Comparison of ENCODE assay signal across 23 cellular contexts in genomic region chr6:114140416-114140815, GRCh38.
DNase-seq lines count a peak whose midpoint lies in the region; ATAC-seq, FAIRE-seq and TF ChIP-seq lines count a peak whose summit lies in the region.
"Had no signal": no experiment of that assay in that cellular context is flagged by ENCODE, and none has a peak within 500 bp of the region (broad histone marks: within the 10 kb centered on the region; RNA-seq: fewer than 3 reads in every experiment).

No MANE protein-coding gene starts in this region.

- no peak overlapping the region for H3K23ac ChIP-seq in IMR-90 (ENCODE audit: low read depth, low read length)

- H2BK5ac ChIP-seq in IMR-90 (ENCODE audit: low read depth, low read length, poor library complexity, severe bottlenecking): no peak overlapping the region

- no peaks in the 10 kb centered on the region for H3K79me1 ChIP-seq in IMR-90 (ENCODE audit: low read depth in 1 of 2, low read length in 2 of 2)

- no peak overlapping the region for H2BK120ac ChIP-seq in IMR-90 (ENCODE audit: low read depth, low read length)

- no peak for TF ChIP-seq POLR2A in IMR-90 (IDR thresholded peaks at IDR 0.05; ENCODE audit: low read depth, low read length)

- in situ Hi-C loops in IMR-90 (cut with MboI; ENCODE audit: low sequenced_read_pairs): no loop called here

- peak; percentile 23 for DNase-seq in AG08395 (ENCODE audit: low spot score)
- peak; percentile 13 for DNase-seq in IMR-90
- DNase-seq in bronchial epithelial cell (ENCODE audit: low read depth): peak; percentile 2
- peak; percentile 40 for DNase-seq in myocyte (ENCODE audit: low read depth)
- no peak for DNase-seq in amygdala (lab: John Stamatoyannopoulos, UW)
- DNase-seq in DMS114 treated with DMSO at 0.1 percent for 48 hours (lab: John Stamatoyannopoulos, UW; ENCODE audit: unreplicated experiment): no peak
- DNase-seq in NOMO-1 treated with dmso at 0.1 percent for 144 hours (lab: John Stamatoyannopoulos, UW; ENCODE audit: unreplicated experiment): no peak
- DNase-seq: 8988T; CD8-positive, alpha-beta memory T cell; GF-D8; NCI-H1105; NCI-H1694 treated with DMSO at 0.1 percent for 48 hours; NCI-H226; NCI-H524 treated with DMSO at 0.1 percent for 48 hours; Peyer's patch had no signal

- no peak for FAIRE-seq in bronchial epithelial cell (lab: Jason Lieb, UNC)
- FAIRE-seq: D721Med, GM12891, GM18507, H1, HepG2 had no signal

- no peak overlapping the region for H3K14ac ChIP-seq in IMR-90 (replicated peaks; ENCODE audit: low read depth, low read length)

- WGBS in IMR-90 (ENCODE audit: extremely low coverage in 2 of 2, insufficient read length in 1 of 2), 2 experiments: 18% methylated on average over 4 of the region's 5 CpGs; no CpG with 5 or more reads in 1 of the 2 experiments

- no peak overlapping the region for H3K4ac ChIP-seq in IMR-90 (ENCODE audit: low read depth, low read length)

- no peak overlapping the region for H2BK20ac ChIP-seq in IMR-90 (ENCODE audit: low read depth, low read length)

- H3K56ac ChIP-seq in IMR-90 (ENCODE audit: extremely low read depth, insufficient read depth, low read length): no peak overlapping the region

- no peak overlapping the region for H4K5ac ChIP-seq in IMR-90 (ENCODE audit: low read depth, low read length)

- H2AFZ ChIP-seq in IMR-90 (replicated peaks; ENCODE audit: low read length, poor library complexity): peak overlapping the region; percentile 9

- H3K9me3 ChIP-seq in IMR-90 (ENCODE audit: control insufficient read depth, insufficient read depth, low read length): no peaks in the 10 kb centered on the region
- H3K9me3 ChIP-seq: BLaER1 treated with 17β-estradiol and CSF1 and Interleukin-3, amounts not matched to agents 10 nM and 100 nM; Peyer's patch had no signal

- dilution Hi-C loops in IMR-90 (cut with HindIII; ENCODE audit: low sequenced_read_pairs, unreplicated experiment): no loop called here

- no peak overlapping the region for H4K91ac ChIP-seq in IMR-90 (ENCODE audit: insufficient read depth, low read depth, low read length)

- no peaks in the 10 kb centered on the region for H3K9me1 ChIP-seq in IMR-90 (ENCODE audit: insufficient read depth, low read length)

- H3K27me3 ChIP-seq in IMR-90 (ENCODE audit: control insufficient read depth, insufficient read depth, low read length) (peaks cover 10% of the 10 kb centered on the region), bronchial epithelial cell (ENCODE audit: control insufficient read depth, insufficient read depth, low read length) (no peaks in the 10 kb centered on the region)
- H3K27me3 ChIP-seq: BLaER1 treated with 17β-estradiol and CSF1 and Interleukin-3, amounts not matched to agents 10 nM and 100 nM; Peyer's patch had no signal

- intact Hi-C loops in IMR-90 (cut with micrococcal nuclease): no loop called here

- H3K4me2 ChIP-seq in IMR-90 (ENCODE audit: low read depth, low read length): peak overlapping the region; percentile 11; the same call in 1 of the 2 replicates
- H3K4me2 ChIP-seq: BLaER1 treated with 17β-estradiol and CSF1 and Interleukin-3, amounts not matched to agents 10 nM and 100 nM had no signal

- CTCF ChIA-PET in IMR-90 (lab: Yijun Ruan, JAX): interaction anchor here (1.3 kb wide), 1 partner anchor 10 kb away, joined by 3 read pairs; no protein-coding TSS in a partner anchor

- no peak overlapping the region for H4K8ac ChIP-seq in IMR-90 (ENCODE audit: low read depth in 2 of 2, low read length in 2 of 2)

- H2AK5ac ChIP-seq in IMR-90 (ENCODE audit: low read depth, low read length): no peak overlapping the region

- H4K20me1 ChIP-seq in IMR-90 (ENCODE audit: insufficient read depth, low read length): no peaks in the 10 kb centered on the region
- H4K20me1 ChIP-seq: BLaER1 treated with 17β-estradiol and CSF1 and Interleukin-3, amounts not matched to agents 10 nM and 100 nM had no signal

- no peak for TF ChIP-seq RAD21 in IMR-90 (IDR thresholded peaks at IDR 0.05; ENCODE audit: low read length)

- no peak overlapping the region for H2AK9ac ChIP-seq in IMR-90 (replicated peaks; ENCODE audit: low read depth, low read length, poor library complexity)

- TF ChIP-seq CTCF in IMR-90 (conservative IDR thresholded peaks at IDR 0.05; ENCODE audit: low read depth, low read length) (no peak), bronchial epithelial cell (IDR thresholded peaks at IDR 0.05; ENCODE audit: insufficient read depth, low read length, severe bottlenecking) (no peak)

- H3K9ac ChIP-seq in IMR-90 (ENCODE audit: low read depth, low read length): no peak overlapping the region
- H3K9ac ChIP-seq: BLaER1 treated with 17β-estradiol and CSF1 and Interleukin-3, amounts not matched to agents 10 nM and 100 nM had no signal

- H2BK15ac ChIP-seq in IMR-90 (ENCODE audit: low read depth, low read length): no peak overlapping the region

- no TSS peak for BruUV-seq in IMR-90 (replicated peaks; lab: Mats Ljungman, UMichigan)

- H3K27ac ChIP-seq in IMR-90 (ENCODE audit: insufficient read depth, low read length): no peak overlapping the region
- H3K27ac ChIP-seq: BLaER1 treated with 17β-estradiol and CSF1 and Interleukin-3, amounts not matched to agents 10 nM and 100 nM; Peyer's patch had no signal

- POLR2A ChIA-PET in IMR-90 (lab: Charles Lee; ENCODE audit: unreplicated experiment): no interaction called here

- H3K18ac ChIP-seq in IMR-90 (ENCODE audit: low read depth, low read length): no peak overlapping the region

- no peaks in the 10 kb centered on the region for H3K4me1 ChIP-seq in IMR-90 (ENCODE audit: control insufficient read depth, insufficient read depth, low read length)
- H3K4me1 ChIP-seq: BLaER1 treated with 17β-estradiol and CSF1 and Interleukin-3, amounts not matched to agents 10 nM and 100 nM; Peyer's patch had no signal

- peak; percentile 65 for ATAC-seq in IMR-90 (ENCODE audit: low read depth)
- ATAC-seq in GM18520 (IDR thresholded peaks at IDR 0.05; ENCODE audit: unreplicated experiment): no peak
- ATAC-seq: HepG2, Right ventricle myocardium inferior had no signal

- H3K4me3 ChIP-seq in IMR-90 (ENCODE audit: insufficient read depth, low read depth, low read length): no peak overlapping the region
- no peak overlapping the region for H3K4me3 ChIP-seq in bronchial epithelial cell (ENCODE audit: low read depth, low read length)
- H3K4me3 ChIP-seq: BLaER1 treated with 17β-estradiol and CSF1 and Interleukin-3, amounts not matched to agents 10 nM and 100 nM; Peyer's patch had no signal

- H3K36me3 ChIP-seq in IMR-90 (ENCODE audit: control insufficient read depth, insufficient read depth, low read length) (no peaks in the 10 kb centered on the region), bronchial epithelial cell (ENCODE audit: control insufficient read depth, insufficient read depth, low read length) (no peaks in the 10 kb centered on the region)
- H3K36me3 ChIP-seq: BLaER1 treated with 17β-estradiol and CSF1 and Interleukin-3, amounts not matched to agents 10 nM and 100 nM; Peyer's patch had no signal

TF ChIP-seq in IMR-90, 13 proteins besides CTCF, POLR2A, EP300 and RAD21:
- no peak for TF ChIP-seq MAFK (IDR thresholded peaks at IDR 0.05; ENCODE audit: low read depth, low read length)
- no peak for TF ChIP-seq ELK1 (IDR thresholded peaks at IDR 0.05; ENCODE audit: borderline replicate concordance, low read depth, low read length)
- no peak for TF ChIP-seq MAZ (IDR thresholded peaks at IDR 0.05; ENCODE audit: borderline replicate concordance, low read depth, low read length)
- no peak for TF ChIP-seq CEBPB (IDR thresholded peaks at IDR 0.05; ENCODE audit: low read depth, low read length)
- no peak for TF ChIP-seq USF2 (IDR thresholded peaks at IDR 0.05; ENCODE audit: low read depth, low read length)
- TF ChIP-seq SMC3 (IDR thresholded peaks at IDR 0.05; ENCODE audit: low read depth, low read length): no peak

Comparison
In these comparisons a context has a peak if more than half of its experiments do, and no peak if none do; other contexts are left out.
1. DNase-seq: peak in AG08395 (single experiment), IMR-90 (single experiment), bronchial epithelial cell (single experiment) and myocyte (single experiment); none in amygdala (0 of 56), DMS114 treated with DMSO at 0.1 percent for 48 hours (single experiment) and NOMO-1 treated with dmso at 0.1 percent for 144 hours (single experiment).